8 cellular contexts compared by ENCODE assay signal in the genomic region with DNA sequence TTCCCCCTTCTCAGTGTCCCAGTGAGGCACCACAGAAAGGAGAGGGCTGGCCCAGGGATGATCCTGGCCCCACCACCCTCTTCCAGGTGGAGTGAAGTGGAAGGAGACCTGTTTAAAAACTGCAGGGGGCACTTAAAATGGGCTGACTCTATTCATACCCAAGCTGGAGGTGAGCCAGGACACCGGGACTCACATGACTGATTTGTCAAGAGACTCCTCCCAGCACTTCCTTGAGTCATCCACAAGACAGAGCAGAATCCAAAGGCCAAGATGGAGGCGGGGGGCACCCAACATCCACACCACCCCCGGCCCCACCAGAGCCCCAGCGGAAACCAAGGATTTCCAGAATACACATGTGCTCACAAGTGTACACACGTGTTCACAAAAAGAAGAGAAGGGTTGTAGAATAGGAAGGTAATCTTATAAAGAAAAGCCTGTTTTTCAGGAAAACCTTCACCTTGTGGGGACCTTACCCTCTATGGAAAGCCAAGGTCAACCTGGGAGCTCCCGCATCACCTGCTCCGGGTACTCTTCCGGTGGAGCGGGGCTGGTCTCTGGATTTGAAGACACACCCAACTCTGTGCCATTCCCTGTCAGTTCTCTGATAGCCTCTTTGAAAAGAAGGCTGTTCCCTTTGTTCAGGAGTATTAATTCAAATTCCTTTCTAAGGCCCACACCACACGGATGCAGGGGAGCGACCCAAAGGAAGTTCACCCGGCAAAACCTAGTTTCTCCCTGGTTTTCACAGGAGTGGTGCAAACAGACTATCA. TPM values are rescaled to one million over a fixed set of nuclear protein-coding genes. Genes with fewer than 3 reads are reported as not detected.
DNase-seq lines count a peak whose midpoint lies in the region; ATAC-seq, FAIRE-seq and TF ChIP-seq lines count a peak whose summit lies in the region.

No MANE protein-coding gene starts in this region.

- peaks cover 15% of the 10 kb centered on the region for H4K20me1 ChIP-seq in keratinocyte (ENCODE audit: control insufficient read depth, extremely low read depth, insufficient read depth, low read length)

- H3K9me3 ChIP-seq in adrenal gland (replicated peaks in 1 of 3) (no peaks in the 10 kb centered on the region), keratinocyte (ENCODE audit: control insufficient read depth, low read depth, low read length) (no peaks in the 10 kb centered on the region), transverse colon (no peaks in the 10 kb centered on the region)

- no peak overlapping the region for H3K27ac Mint-ChIP-seq in activated CD8-positive, alpha-beta memory T cell treated with anti-CD3 and anti-CD28 coated beads, Interleukin-2, amount 10 ng/mL, durations not matched to agents 7 days and 5 days

- no peak overlapping the region for H3K4me3 ChIP-seq in adrenal gland
- no peak overlapping the region for H3K4me3 ChIP-seq in keratinocyte (ENCODE audit: control insufficient read depth in 2 of 3, extremely low read depth in 1 of 3, insufficient read depth in 2 of 3, low read depth in 1 of 3, low read length in 3 of 3)
- H3K4me3 ChIP-seq in transverse colon = no peak overlapping the region

- no peaks in the 10 kb centered on the region for H3K36me3 Mint-ChIP-seq in activated CD8-positive, alpha-beta memory T cell treated with anti-CD3 and anti-CD28 coated beads, Interleukin-2, amount 10 ng/mL, durations not matched to agents 7 days and 5 days

- no peak overlapping the region for H2AFZ ChIP-seq in keratinocyte (ENCODE audit: control insufficient read depth, low read length)

- no peak for ATAC-seq in activated CD8-positive, alpha-beta memory T cell treated with anti-CD3 and anti-CD28 coated beads, Interleukin-2, amount 10 ng/mL, durations not matched to agents 7 days and 5 days
- no peak for ATAC-seq in HG03159 (IDR thresholded peaks at IDR 0.05; ENCODE audit: unreplicated experiment)
- ATAC-seq in GM18519 (IDR thresholded peaks at IDR 0.05; ENCODE audit: low FRiP score, unreplicated experiment) = no peak

- peak overlapping the region; percentile 43 for H3K4me2 ChIP-seq in keratinocyte (ENCODE audit: control insufficient read depth, extremely low read depth, insufficient read depth, low read depth, low read length)

- H3K27me3 ChIP-seq in adrenal gland = no peaks in the 10 kb centered on the region
- H3K27me3 ChIP-seq in keratinocyte (ENCODE audit: control insufficient read depth, extremely low read depth, insufficient read depth, low read length) = no peaks in the 10 kb centered on the region
- H3K27me3 ChIP-seq in transverse colon = no peaks in the 10 kb centered on the region

- peak; percentile 72 for FAIRE-seq in keratinocyte (lab: Jason Lieb, UNC)

- intact Hi-C loops in adrenal gland (cut with DNase I) = loop anchor here in 1 of 2 donors (10.0 kb wide), 1 partner anchor 65 kb away; no protein-coding TSS in a partner anchor
- intact Hi-C loops in transverse colon (cut with DNase I; ENCODE audit: low total_unique reads) = loop anchor here (10.0 kb wide), 1 partner anchor 105 kb away; no protein-coding TSS in a partner anchor

- peaks cover 93% of the 10 kb centered on the region for H3K79me2 ChIP-seq in keratinocyte (ENCODE audit: control insufficient read depth, insufficient read depth, low read length)

- WGBS in adrenal gland, 4 donors = 47 to 59% (median 56%) methylated on average over 12 of the region's 12 CpGs
- WGBS in transverse colon (ENCODE audit: low coverage in 1 of 2), 2 donors = 19 to 51% methylated on average over 5 to 12 of the region's 12 CpGs

- H3K4me1 ChIP-seq in adrenal gland (replicated peaks in 1 of 2) (peaks cover 53 to 82% of the 10 kb centered on the region in 2 donors), keratinocyte (ENCODE audit: control insufficient read depth, extremely low read depth, insufficient read depth, low read length) (peaks cover 70% of the 10 kb centered on the region), transverse colon (peaks cover 69 to 99% (median 92%) of the 10 kb centered on the region in 4 donors)

- TF ChIP-seq CTCF in adrenal gland (IDR thresholded peaks at IDR 0.05) (no peak), keratinocyte (optimal IDR thresholded peaks at IDR 0.05 in 1 of 3, IDR thresholded peaks at IDR 0.05 in 1 of 3, conservative IDR thresholded peaks at IDR 0.05 in 1 of 3; ENCODE audit: extremely low read depth in 1 of 3, insufficient read depth in 2 of 3, low read length in 3 of 3) (no peak), transverse colon (IDR thresholded peaks at IDR 0.05) (no peak)

- H3K36me3 ChIP-seq in adrenal gland (replicated peaks in 1 of 2) (no peaks in the 10 kb centered on the region), keratinocyte (ENCODE audit: control insufficient read depth in 2 of 2, extremely low read depth in 1 of 2, insufficient read depth in 2 of 2, low read length in 2 of 2) (peaks cover 6 to 15% of the 10 kb centered on the region in 2 experiments), transverse colon (no peaks in the 10 kb centered on the region)

- no peak for TF ChIP-seq EP300 in transverse colon (IDR thresholded peaks at IDR 0.05; ENCODE audit: low read depth)

- H3K4me3 Mint-ChIP-seq in activated CD8-positive, alpha-beta memory T cell treated with anti-CD3 and anti-CD28 coated beads, Interleukin-2, amount 10 ng/mL, durations not matched to agents 7 days and 5 days = no peak overlapping the region

- CTCF ChIA-PET in activated CD8-positive, alpha-beta memory T cell treated with anti-CD3 and anti-CD28 coated beads, Interleukin-2, amount 10 ng/mL, durations not matched to agents 7 days and 5 days (lab: Charles Lee) = no interaction called here

- H3K9ac ChIP-seq in keratinocyte (ENCODE audit: control insufficient read depth, extremely low read depth, insufficient read depth, low read length) = peak overlapping the region; percentile 48

- H3K27me3 Mint-ChIP-seq in activated CD8-positive, alpha-beta memory T cell treated with anti-CD3 and anti-CD28 coated beads, Interleukin-2, amount 10 ng/mL, durations not matched to agents 7 days and 5 days = peaks cover 62% of the 10 kb centered on the region

- DNase-seq in NCI-H2227 (lab: John Stamatoyannopoulos, UW; ENCODE audit: unreplicated experiment) (peak; percentile 14), NCI-H2227 treated with DMSO at 0.1 percent for 48 hours (lab: John Stamatoyannopoulos, UW) (no peak), adrenal gland (peak; percentile 75 to 92 (median 89)), keratinocyte (ENCODE audit: low read depth, low spot score) (peak; percentile 73), transverse colon (peak; percentile 82)
- no peak for DNase-seq in activated CD8-positive, alpha-beta memory T cell treated with anti-CD3 and anti-CD28 coated beads, Interleukin-2, amount 10 ng/mL, durations not matched to agents 7 days and 5 days

- in situ Hi-C loops in transverse colon (cut with MboI; ENCODE audit: low pct_ligation_motif_present in 1 of 4, low pct_unique_long_range_greater_than_20kb in 1 of 4, low sequenced_read_pairs in 3 of 4) = loop anchor here in 1 of 4 donors (25.0 kb wide), 1 partner anchor 87 kb away; no protein-coding TSS in a partner anchor

- dilution Hi-C loops in keratinocyte (cut with MboI; ENCODE audit: extremely low pct_ligation_motif_present, low sequenced_read_pairs) = no loop called here

- peaks cover 2% of the 10 kb centered on the region for H3K4me1 Mint-ChIP-seq in activated CD8-positive, alpha-beta memory T cell treated with anti-CD3 and anti-CD28 coated beads, Interleukin-2, amount 10 ng/mL, durations not matched to agents 7 days and 5 days

- no peaks in the 10 kb centered on the region for H3K9me3 Mint-ChIP-seq in activated CD8-positive, alpha-beta memory T cell treated with anti-CD3 and anti-CD28 coated beads, Interleukin-2, amount 10 ng/mL, durations not matched to agents 7 days and 5 days (ENCODE audit: low read depth)

- H3K27ac ChIP-seq in adrenal gland (peak overlapping the region in 4 of 5 donors; percentile 28 to 82 (median 50)), keratinocyte (ENCODE audit: control insufficient read depth, insufficient read depth, low read length) (peak overlapping the region; percentile 94), transverse colon (peak overlapping the region; percentile 98 to 99 (median 99))

- peaks cover 5% of the 10 kb centered on the region for H3K9me1 ChIP-seq in keratinocyte (ENCODE audit: control insufficient read depth, extremely low read depth, insufficient read depth, low read length)

- no peak for TF ChIP-seq POLR2A in adrenal gland (IDR thresholded peaks at IDR 0.05)
- TF ChIP-seq POLR2A in transverse colon (IDR thresholded peaks at IDR 0.05) = no peak

RNA-seq across cellular contexts. Expression of gene CTBP2, which starts 10.9 kb away (rescaled TPM):
- total RNA-seq in adrenal gland (10 to 100 TPM; 28.1 to 66.5 (median 53.6) TPM), transverse colon (100 to 1,000 TPM in 1 of 4 donors, 10 to 100 TPM in 3; 71.9 to 247 (median 98.4) TPM)
- polyA plus RNA-seq in adrenal gland (10 to 100 TPM; 25.3 to 53.4 (median 28.4) TPM), keratinocyte (64.4 to 116 TPM (median 76.0 TPM) in 3 replicates)
- 23.8 TPM for polyA plus RNA-seq in keratinocyte (2011; ENCODE audit: low read depth)
- 65.8 and 80.6 TPM in 2 replicates for polyA plus RNA-seq in keratinocyte (2011; cell fraction: cytosol; rRNA removed)
- polyA plus RNA-seq in keratinocyte (2011; cell fraction: nucleus; rRNA removed) = 92.7 and 95.9 TPM in 2 replicates
- 37.8 and 86.0 TPM in 2 replicates for polyA plus RNA-seq in keratinocyte (2012; ENCODE audit: low replicate concordance)
- polyA minus RNA-seq in keratinocyte = 78.7 to 223 TPM (median 113 TPM) in 3 replicates
- polyA minus RNA-seq in keratinocyte (2011; cell fraction: cytosol; rRNA and poly(A)+ RNA removed) = 139 TPM
- 72.5 and 86.6 TPM in 2 replicates for polyA minus RNA-seq in keratinocyte (2011; cell fraction: nucleus; rRNA and poly(A)+ RNA removed)
- under 1 TPM; 0.61 to 0.82 TPM for total RNA-seq in activated CD8-positive, alpha-beta memory T cell treated with anti-CD3 and anti-CD28 coated beads, Interleukin-2, amount 10 ng/mL, durations not matched to agents 7 days and 5 days

Comparison
In these comparisons a context has a peak if more than half of its experiments do, and no peak if none do; other contexts are left out.
1. DNase-seq: peak in NCI-H2227 (single experiment), adrenal gland (7 of 7), keratinocyte (single experiment) and transverse colon (single experiment); none in NCI-H2227 treated with DMSO at 0.1 percent for 48 hours (single experiment) and activated CD8-positive, alpha-beta memory T cell treated with anti-CD3 and anti-CD28 coated beads, Interleukin-2, amount 10 ng/mL, durations not matched to agents 7 days and 5 days (single experiment).
2. RNA of gene CTBP2, which starts 10.9 kb away (total RNA-seq): 71.9 to 247 TPM in transverse colon and 28.1 to 66.5 TPM in adrenal gland; 0.61 to 0.82 TPM in activated CD8-positive, alpha-beta memory T cell treated with anti-CD3 and anti-CD28 coated beads, Interleukin-2, amount 10 ng/mL, durations not matched to agents 7 days and 5 days; every median in the first group is over 10 times any median in the second.
3. Peak in every context shown above with its lines, with median percentiles within 50 percentile points of each other: H3K27ac ChIP-seq.